Comparison of ENCODE assay signal across 10 cellular contexts in genomic region chr13:108495686-108496363, GRCh38.
DNase-seq lines count a peak whose midpoint lies in the region; ATAC-seq and TF ChIP-seq lines count a peak whose summit lies in the region.
"Had no signal": no experiment of that assay in that cellular context is flagged by ENCODE, and none has a peak within 500 bp of the region (broad histone marks: within the 10 kb centered on the region; RNA-seq: fewer than 3 reads in every experiment).

No MANE protein-coding gene starts in this region.

- peaks cover 32% of the 10 kb centered on the region for H3K27me3 Mint-ChIP-seq in GM23338 (ENCODE audit: insufficient read depth, low read depth, poor library complexity)
- peaks cover 29 to 46% of the 10 kb centered on the region in 2 donors for H3K27me3 Mint-ChIP-seq in T-cell
- H3K27me3 Mint-ChIP-seq in progenitor cell of endocrine pancreas, result peaks cover 51% of the 10 kb centered on the region

- H4K20me1 ChIP-seq in GM23338 (replicated peaks; ENCODE audit: insufficient read depth), result 0 out of 2 replicates have a peak, but pooled peaks cover 4% of the 10 kb centered on the region

- intact Hi-C loops in gastrocnemius medialis (cut with DNase I; ENCODE audit: low total_unique reads), result no loop called here

- no peak overlapping the region for H3K27ac ChIP-seq in GM23338 (ENCODE audit: low read depth)
- H3K27ac ChIP-seq in gastrocnemius medialis, result no peak overlapping the region
- H3K27ac ChIP-seq: pancreas had no signal

- no peak for TF ChIP-seq POLR2A in gastrocnemius medialis (IDR thresholded peaks at IDR 0.05)

- no peaks in the 10 kb centered on the region for H3K9me3 ChIP-seq in gastrocnemius medialis
- H3K9me3 ChIP-seq: pancreas had no signal

- H3K9me3 Mint-ChIP-seq in GM23338 (0 out of 3 replicates have a peak, but pooled peaks cover 3% of the 10 kb centered on the region), T-cell (peaks cover 0 to 7% (median 5%) of the 10 kb centered on the region in 3 donors), progenitor cell of endocrine pancreas (ENCODE audit: low read depth) (peaks cover 2% of the 10 kb centered on the region)

- peak overlapping the region; percentile 85 for H3K4me3 ChIP-seq in GM23338
- no peak overlapping the region for H3K4me3 ChIP-seq in epithelial cell of esophagus (ENCODE audit: low read length)
- no peak overlapping the region for H3K4me3 ChIP-seq in gastrocnemius medialis

- peak overlapping the region; percentile 93 for H2AFZ ChIP-seq in GM23338

- DNase-seq in GM23338 (ENCODE audit: low spot score), result peak; percentile 64
- peak in 1 of 34 experiments; percentile 1 for DNase-seq in T-cell
- DNase-seq in epithelial cell of esophagus (ENCODE audit: low read depth), result peak; percentile 14
- peak; percentile 25 for DNase-seq in progenitor cell of endocrine pancreas (ENCODE audit: low spot score, unreplicated experiment)
- DNase-seq in gastrocnemius medialis, result no peak
- DNase-seq in ACHN, result no peak
- no peak for DNase-seq in stimulated activated CD4-positive, alpha-beta T cell treated with anti-CD3 and anti-CD28 coated beads, Interleukin-4, amount 100 ng/mL, for 1 hour
- no peak for DNase-seq in cerebellum (ENCODE audit: low spot score)
- DNase-seq: cortex of kidney had no signal

- peaks cover 60% of the 10 kb centered on the region for H3K27me3 ChIP-seq in GM23338 (ENCODE audit: insufficient read depth)
- H3K27me3 ChIP-seq in gastrocnemius medialis, result peaks cover 13 to 18% (median 14%) of the 10 kb centered on the region in 3 donors

- H3K79me2 ChIP-seq in GM23338 (replicated peaks; ENCODE audit: insufficient read depth), result no peaks in the 10 kb centered on the region

- no peaks in the 10 kb centered on the region for H3F3A ChIP-seq in GM23338 (replicated peaks; ENCODE audit: low read depth)

- CTCF ChIA-PET in T-cell (lab: Charles Lee), result interaction anchor here in 1 of 2 donors (0.6 to 1.1 kb wide), 3 partner anchors 12 to 345 kb away, joined by 3 to 10 read pairs (median 4); no protein-coding TSS in a partner anchor

- H3K4me3 Mint-ChIP-seq in GM23338 (peak overlapping the region; percentile 83), T-cell (peak overlapping the region; percentile 74 to 93 (median 76)), progenitor cell of endocrine pancreas (ENCODE audit: low read depth) (peak overlapping the region; percentile 83)

- H3K9me2 ChIP-seq in GM23338 (ENCODE audit: insufficient read depth), result no peaks in the 10 kb centered on the region

- H3K36me3 Mint-ChIP-seq in GM23338 (ENCODE audit: low read depth), result no peaks in the 10 kb centered on the region; the same call in 2 of the 3 replicates
- H3K36me3 Mint-ChIP-seq in T-cell, result no peaks in the 10 kb centered on the region
- no peaks in the 10 kb centered on the region for H3K36me3 Mint-ChIP-seq in progenitor cell of endocrine pancreas (ENCODE audit: insufficient read depth)

- H3K36me3 ChIP-seq in GM23338 (ENCODE audit: insufficient read depth) (no peaks in the 10 kb centered on the region), gastrocnemius medialis (no peaks in the 10 kb centered on the region)
- H3K36me3 ChIP-seq: pancreas had no signal

- in situ Hi-C loops in gastrocnemius medialis (cut with MboI; ENCODE audit: low sequenced_read_pairs in 4 of 4) (no loop called here), ACHN (cut with HindIII; ENCODE audit: low pct_ligation_motif_present, low pct_unique_long_range_greater_than_20kb, low sequenced_read_pairs) (no loop called here)

- peaks cover 9% of the 10 kb centered on the region for H3K4me1 Mint-ChIP-seq in GM23338
- peaks cover 13 to 21% (median 21%) of the 10 kb centered on the region in 3 donors for H3K4me1 Mint-ChIP-seq in T-cell
- H3K4me1 Mint-ChIP-seq in progenitor cell of endocrine pancreas (ENCODE audit: low read depth), result peaks cover 11% of the 10 kb centered on the region

- H3K4me1 ChIP-seq in GM23338 (ENCODE audit: insufficient read depth), result no peaks in the 10 kb centered on the region
- no peaks in the 10 kb centered on the region for H3K4me1 ChIP-seq in gastrocnemius medialis
- H3K4me1 ChIP-seq: pancreas had no signal

- peak; percentile 65 for ATAC-seq in GM23338
- ATAC-seq in T-cell (replicated peaks in 1 of 4), result peak; percentile 36 to 59 (median 46)
- ATAC-seq in gastrocnemius medialis, result no peak

- POLR2A ChIA-PET in T-cell (lab: Charles Lee), result no interaction called here

- TF ChIP-seq CTCF in GM23338 (conservative IDR thresholded peaks at IDR 0.05; ENCODE audit: low read depth in 2 of 2), result no peak
- no peak for TF ChIP-seq CTCF in epithelial cell of esophagus (IDR thresholded peaks at IDR 0.05; ENCODE audit: insufficient read depth, low read depth, low read length, missing control alignments)
- peak; percentile 21 for TF ChIP-seq CTCF in progenitor cell of endocrine pancreas (IDR thresholded peaks at IDR 0.05; ENCODE audit: unreplicated experiment)
- no peak for TF ChIP-seq CTCF in gastrocnemius medialis (IDR thresholded peaks at IDR 0.05 in 4 of 5, conservative IDR thresholded peaks at IDR 0.05 in 1 of 5)

- H3K4me2 ChIP-seq in GM23338, result peak overlapping the region; percentile 97

- no peak overlapping the region for H3K27ac Mint-ChIP-seq in GM23338
- H3K27ac Mint-ChIP-seq in T-cell, result peak overlapping the region in 1 of 2 donors; percentile 27
- H3K27ac Mint-ChIP-seq in progenitor cell of endocrine pancreas, result no peak overlapping the region

TF ChIP-seq in GM23338, 12 proteins besides CTCF, POLR2A, EP300 and RAD21 (continues in another document):
- TF ChIP-seq EZH2 (IDR thresholded peaks at IDR 0.05; ENCODE audit: low read depth, unreplicated experiment) (peak; percentile 21), EZH2phosphoT487 (IDR thresholded peaks at IDR 0.05; ENCODE audit: unreplicated experiment) (peak; percentile 48), CREB1 (CRISPR knock-in tag; IDR thresholded peaks at IDR 0.05; ENCODE audit: low read depth) (no peak), ZNF114 (CRISPR knock-in tag; IDR thresholded peaks at IDR 0.05) (no peak), NANOG (IDR thresholded peaks at IDR 0.05; ENCODE audit: borderline replicate concordance) (no peak)
- TF ChIP-seq, protein P1, sequence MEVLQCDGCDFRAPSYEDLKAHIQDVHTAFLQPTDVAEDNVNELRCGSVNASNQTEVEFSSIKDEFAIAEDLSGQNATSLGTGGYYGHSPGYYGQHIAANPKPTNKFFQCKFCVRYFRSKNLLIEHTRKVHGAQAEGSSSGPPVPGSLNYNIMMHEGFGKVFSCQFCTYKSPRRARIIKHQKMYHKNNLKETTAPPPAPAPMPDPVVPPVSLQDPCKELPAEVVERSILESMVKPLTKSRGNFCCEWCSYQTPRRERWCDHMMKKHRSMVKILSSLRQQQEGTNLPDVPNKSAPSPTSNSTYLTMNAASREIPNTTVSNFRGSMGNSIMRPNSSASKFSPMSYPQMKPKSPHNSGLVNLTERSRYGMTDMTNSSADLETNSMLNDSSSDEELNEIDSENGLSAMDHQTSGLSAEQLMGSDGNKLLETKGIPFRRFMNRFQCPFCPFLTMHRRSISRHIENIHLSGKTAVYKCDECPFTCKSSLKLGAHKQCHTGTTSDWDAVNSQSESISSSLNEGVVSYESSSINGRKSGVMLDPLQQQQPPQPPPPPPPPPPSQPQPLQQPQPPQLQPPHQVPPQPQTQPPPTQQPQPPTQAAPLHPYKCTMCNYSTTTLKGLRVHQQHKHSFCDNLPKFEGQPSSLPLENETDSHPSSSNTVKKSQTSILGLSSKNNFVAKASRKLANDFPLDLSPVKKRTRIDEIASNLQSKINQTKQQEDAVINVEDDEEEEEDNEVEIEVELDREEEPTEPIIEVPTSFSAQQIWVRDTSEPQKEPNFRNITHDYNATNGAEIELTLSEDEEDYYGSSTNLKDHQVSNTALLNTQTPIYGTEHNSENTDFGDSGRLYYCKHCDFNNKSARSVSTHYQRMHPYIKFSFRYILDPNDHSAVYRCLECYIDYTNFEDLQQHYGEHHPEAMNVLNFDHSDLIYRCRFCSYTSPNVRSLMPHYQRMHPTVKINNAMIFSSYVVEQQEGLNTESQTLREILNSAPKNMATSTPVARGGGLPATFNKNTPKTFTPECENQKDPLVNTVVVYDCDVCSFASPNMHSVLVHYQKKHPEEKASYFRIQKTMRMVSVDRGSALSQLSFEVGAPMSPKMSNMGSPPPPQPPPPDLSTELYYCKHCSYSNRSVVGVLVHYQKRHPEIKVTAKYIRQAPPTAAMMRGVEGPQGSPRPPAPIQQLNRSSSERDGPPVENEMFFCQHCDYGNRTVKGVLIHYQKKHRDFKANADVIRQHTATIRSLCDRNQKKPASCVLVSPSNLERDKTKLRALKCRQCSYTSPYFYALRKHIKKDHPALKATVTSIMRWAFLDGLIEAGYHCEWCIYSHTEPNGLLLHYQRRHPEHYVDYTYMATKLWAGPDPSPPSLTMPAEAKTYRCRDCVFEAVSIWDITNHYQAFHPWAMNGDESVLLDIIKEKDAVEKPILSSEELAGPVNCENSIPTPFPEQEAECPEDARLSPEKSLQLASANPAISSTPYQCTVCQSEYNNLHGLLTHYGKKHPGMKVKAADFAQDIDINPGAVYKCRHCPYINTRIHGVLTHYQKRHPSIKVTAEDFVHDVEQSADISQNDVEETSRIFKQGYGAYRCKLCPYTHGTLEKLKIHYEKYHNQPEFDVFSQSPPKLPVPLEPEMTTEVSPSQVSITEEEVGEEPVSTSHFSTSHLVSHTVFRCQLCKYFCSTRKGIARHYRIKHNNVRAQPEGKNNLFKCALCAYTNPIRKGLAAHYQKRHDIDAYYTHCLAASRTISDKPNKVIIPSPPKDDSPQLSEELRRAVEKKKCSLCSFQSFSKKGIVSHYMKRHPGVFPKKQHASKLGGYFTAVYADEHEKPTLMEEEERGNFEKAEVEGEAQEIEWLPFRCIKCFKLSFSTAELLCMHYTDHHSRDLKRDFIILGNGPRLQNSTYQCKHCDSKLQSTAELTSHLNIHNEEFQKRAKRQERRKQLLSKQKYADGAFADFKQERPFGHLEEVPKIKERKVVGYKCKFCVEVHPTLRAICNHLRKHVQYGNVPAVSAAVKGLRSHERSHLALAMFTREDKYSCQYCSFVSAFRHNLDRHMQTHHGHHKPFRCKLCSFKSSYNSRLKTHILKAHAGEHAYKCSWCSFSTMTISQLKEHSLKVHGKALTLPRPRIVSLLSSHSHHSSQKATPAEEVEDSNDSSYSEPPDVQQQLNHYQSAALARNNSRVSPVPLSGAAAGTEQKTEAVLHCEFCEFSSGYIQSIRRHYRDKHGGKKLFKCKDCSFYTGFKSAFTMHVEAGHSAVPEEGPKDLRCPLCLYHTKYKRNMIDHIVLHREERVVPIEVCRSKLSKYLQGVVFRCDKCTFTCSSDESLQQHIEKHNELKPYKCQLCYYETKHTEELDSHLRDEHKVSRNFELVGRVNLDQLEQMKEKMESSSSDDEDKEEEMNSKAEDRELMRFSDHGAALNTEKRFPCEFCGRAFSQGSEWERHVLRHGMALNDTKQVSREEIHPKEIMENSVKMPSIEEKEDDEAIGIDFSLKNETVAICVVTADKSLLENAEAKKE (CRISPR knock-in tag; IDR thresholded peaks at IDR 0.05), result 0 out of 2 replicates have a peak, but pooled peaks have one; percentile 16

Comparison
In these comparisons a context has a peak if more than half of its experiments do, and no peak if none do; other contexts are left out.
1. ATAC-seq: peak in GM23338 (single experiment) and T-cell (4 of 4); none in gastrocnemius medialis (0 of 2).
2. DNase-seq: peak in GM23338 (single experiment), epithelial cell of esophagus (single experiment) and progenitor cell of endocrine pancreas (single experiment); none in gastrocnemius medialis (0 of 2), ACHN (single experiment), stimulated activated CD4-positive, alpha-beta T cell treated with anti-CD3 and anti-CD28 coated beads, Interleukin-4, amount 100 ng/mL, for 1 hour (single experiment) and cerebellum (single experiment).
3. Peak in every context shown above with its lines, with median percentiles within 50 percentile points of each other: H3K4me3 Mint-ChIP-seq.